17 cellular contexts compared by ENCODE assay signal in genomic region chr12:113930249-113930648, GRCh38. TPM values are rescaled to one million over a fixed set of nuclear protein-coding genes. Genes with fewer than 3 reads are reported as not detected.
DNase-seq lines count a peak whose midpoint lies in the region; ATAC-seq and TF ChIP-seq lines count a peak whose summit lies in the region.
"Had no signal": no experiment of that assay in that cellular context is flagged by ENCODE, and none has a peak within 500 bp of the region (broad histone marks: within the 10 kb centered on the region; RNA-seq: fewer than 3 reads in every experiment).

No MANE protein-coding gene starts in this region.

- WGBS in SK-N-SH (ENCODE audit: low lambda C conversion rate): no CpG with 5 or more reads among the region's 4 CpGs

- TF ChIP-seq CTCF in OCI-LY3 (IDR thresholded peaks at IDR 0.05; ENCODE audit: low read depth, low read length): no peak
- TF ChIP-seq CTCF in endothelial cell (IDR thresholded peaks at IDR 0.05; ENCODE audit: unreplicated experiment): no peak
- no peak for TF ChIP-seq CTCF in SK-N-SH (IDR thresholded peaks at IDR 0.05)

- H3K4me1 ChIP-seq in OCI-LY3 (ENCODE audit: low read length) (peaks cover 25% of the 10 kb centered on the region), SK-N-SH (ENCODE audit: control insufficient read depth in 1 of 2, insufficient read depth in 2 of 2, low read depth in 1 of 2, low read length in 1 of 2) (no peaks in the 10 kb centered on the region)
- H3K4me1 ChIP-seq: Caco-2 had no signal

- H3K4me3 ChIP-seq in OCI-LY3 (ENCODE audit: low read length) (no peak overlapping the region), SK-N-SH (ENCODE audit: low read depth in 2 of 2, low read length in 1 of 2) (no peak overlapping the region)
- H3K4me3 ChIP-seq: BLaER1 treated with 17β-estradiol and CSF1 and Interleukin-3, amounts not matched to agents 10 nM and 100 nM; GM23248 had no signal

- no peaks in the 10 kb centered on the region for H3K9me2 ChIP-seq in SK-N-SH

- H3K36me3 ChIP-seq in OCI-LY3 (replicated peaks; ENCODE audit: low read depth, low read length) (peaks cover 9% of the 10 kb centered on the region), SK-N-SH (replicated peaks in 1 of 2; ENCODE audit: control insufficient read depth in 1 of 2, insufficient read depth in 2 of 2, low read length in 1 of 2) (peaks cover 4 to 42% of the 10 kb centered on the region in 2 experiments)

- no peak overlapping the region for H3K4me2 ChIP-seq in OCI-LY3 (ENCODE audit: low read length)
- no peak overlapping the region for H3K4me2 ChIP-seq in SK-N-SH

- peak overlapping the region; percentile 17 for H3K27ac Mint-ChIP-seq in activated naive CD4-positive, alpha-beta T cell treated with anti-CD3 and anti-CD28 coated beads, Interleukin-2, amount 10 ng/mL, durations not matched to agents 7 days and 5 days
- H3K27ac Mint-ChIP-seq in activated naive CD4-positive, alpha-beta T cell treated with anti-CD3 and anti-CD28 coated beads, Interleukin-2, amount 50 U/mL, for 72 hours: peak overlapping the region in 1 of 2 donors; percentile 45
- no peak overlapping the region for H3K27ac Mint-ChIP-seq in endothelial cell (ENCODE audit: unreplicated experiment)
- H3K27ac Mint-ChIP-seq: B cell; CD4-positive, alpha-beta T cell; HFFc6 had no signal

- no peaks in the 10 kb centered on the region for H3K27me3 Mint-ChIP-seq in activated naive CD4-positive, alpha-beta T cell treated with anti-CD3 and anti-CD28 coated beads, Interleukin-2, amount 10 ng/mL, durations not matched to agents 7 days and 5 days
- H3K27me3 Mint-ChIP-seq in endothelial cell (ENCODE audit: unreplicated experiment): peaks cover 5% of the 10 kb centered on the region
- H3K27me3 Mint-ChIP-seq: B cell; CD4-positive, alpha-beta T cell had no signal

- ATAC-seq in activated naive CD4-positive, alpha-beta T cell treated with anti-CD3 and anti-CD28 coated beads, Interleukin-2, amount 50 U/mL, for 72 hours: no peak
- ATAC-seq in left lobe of liver: no peak
- ATAC-seq: HCT116 had no signal

- no peak for DNase-seq in activated naive CD4-positive, alpha-beta T cell treated with anti-CD3 and anti-CD28 coated beads, Interleukin-2, amount 10 ng/mL, durations not matched to agents 7 days and 5 days
- DNase-seq in activated naive CD4-positive, alpha-beta T cell treated with anti-CD3 and anti-CD28 coated beads, Interleukin-2, amount 50 U/mL, for 72 hours (ENCODE audit: low spot score in 2 of 2): no peak
- no peak for DNase-seq in endothelial cell (ENCODE audit: low spot score)
- DNase-seq in CD1c-positive myeloid dendritic cell (ENCODE audit: extremely low spot score): no peak
- no peak for DNase-seq in SK-N-SH
- DNase-seq in left lobe of liver (ENCODE audit: low spot score): no peak
- DNase-seq: 8988T; Caco-2; CD4-positive, alpha-beta T cell; GM23248; HFFc6; IMR-90 had no signal

- H3K4me3 Mint-ChIP-seq in activated naive CD4-positive, alpha-beta T cell treated with anti-CD3 and anti-CD28 coated beads, Interleukin-2, amount 10 ng/mL, durations not matched to agents 7 days and 5 days: no peak overlapping the region
- H3K4me3 Mint-ChIP-seq in endothelial cell (ENCODE audit: unreplicated experiment): peak overlapping the region; percentile 3
- H3K4me3 Mint-ChIP-seq: B cell; CD4-positive, alpha-beta T cell; HFFc6 had no signal

- no peaks in the 10 kb centered on the region for H3K9me3 Mint-ChIP-seq in activated naive CD4-positive, alpha-beta T cell treated with anti-CD3 and anti-CD28 coated beads, Interleukin-2, amount 10 ng/mL, durations not matched to agents 7 days and 5 days
- H3K9me3 Mint-ChIP-seq in activated naive CD4-positive, alpha-beta T cell treated with anti-CD3 and anti-CD28 coated beads, Interleukin-2, amount 50 U/mL, for 72 hours: no peaks in the 10 kb centered on the region
- no peaks in the 10 kb centered on the region for H3K9me3 Mint-ChIP-seq in endothelial cell (ENCODE audit: unreplicated experiment)
- H3K9me3 Mint-ChIP-seq: CD4-positive, alpha-beta T cell; HFFc6 had no signal

- no peaks in the 10 kb centered on the region for H3K9me3 ChIP-seq in OCI-LY3 (ENCODE audit: insufficient read depth, low read length)
- H3K9me3 ChIP-seq in SK-N-SH: no peaks in the 10 kb centered on the region
- H3K9me3 ChIP-seq: BLaER1 treated with 17β-estradiol and CSF1 and Interleukin-3, amounts not matched to agents 10 nM and 100 nM; Caco-2 had no signal

- H3K27me3 ChIP-seq in OCI-LY3 (ENCODE audit: low read depth, low read length): no peaks in the 10 kb centered on the region
- H3K27me3 ChIP-seq in SK-N-SH (ENCODE audit: insufficient read depth): no peaks in the 10 kb centered on the region
- H3K27me3 ChIP-seq: BLaER1 treated with 17β-estradiol and CSF1 and Interleukin-3, amounts not matched to agents 10 nM and 100 nM had no signal

- H4K20me1 ChIP-seq in OCI-LY3 (ENCODE audit: insufficient read depth, low read length) (no peaks in the 10 kb centered on the region), SK-N-SH (ENCODE audit: insufficient read depth) (no peaks in the 10 kb centered on the region)

- H2AFZ ChIP-seq in OCI-LY3 (ENCODE audit: low read depth, low read length) (no peak overlapping the region), SK-N-SH (ENCODE audit: low read depth) (no peak overlapping the region)
- H2AFZ ChIP-seq: GM23248 had no signal

- CTCF ChIA-PET in activated naive CD4-positive, alpha-beta T cell treated with anti-CD3 and anti-CD28 coated beads, Interleukin-2, amount 10 ng/mL, durations not matched to agents 7 days and 5 days (lab: Charles Lee): no interaction called here
- CTCF ChIA-PET in SK-N-SH (lab: Yijun Ruan, JAX): interaction anchor here (1.1 to 1.3 kb wide), 2 partner anchors 18 to 92 kb away, joined by 3 read pairs; no protein-coding TSS in a partner anchor

- H3K9ac ChIP-seq in OCI-LY3 (ENCODE audit: low read length) (no peak overlapping the region), SK-N-SH (no peak overlapping the region)
- H3K9ac ChIP-seq: BLaER1 treated with 17β-estradiol and CSF1 and Interleukin-3, amounts not matched to agents 10 nM and 100 nM; GM23248 had no signal

- TF ChIP-seq RAD21 in SK-N-SH (IDR thresholded peaks at IDR 0.05; ENCODE audit: low read length): no peak

- no peaks in the 10 kb centered on the region for H3F3A ChIP-seq in SK-N-SH (replicated peaks; ENCODE audit: insufficient read depth)

- POLR2A ChIA-PET in SK-N-SH (lab: Yijun Ruan, JAX): no interaction called here

- H3K36me3 Mint-ChIP-seq in activated naive CD4-positive, alpha-beta T cell treated with anti-CD3 and anti-CD28 coated beads, Interleukin-2, amount 10 ng/mL, durations not matched to agents 7 days and 5 days: peaks cover 22% of the 10 kb centered on the region
- H3K36me3 Mint-ChIP-seq in activated naive CD4-positive, alpha-beta T cell treated with anti-CD3 and anti-CD28 coated beads, Interleukin-2, amount 50 U/mL, for 72 hours: peaks cover 31 to 57% of the 10 kb centered on the region in 2 donors
- peaks cover 25% of the 10 kb centered on the region for H3K36me3 Mint-ChIP-seq in endothelial cell (ENCODE audit: low read depth, unreplicated experiment)

- H3K4me1 Mint-ChIP-seq in activated naive CD4-positive, alpha-beta T cell treated with anti-CD3 and anti-CD28 coated beads, Interleukin-2, amount 10 ng/mL, durations not matched to agents 7 days and 5 days: peaks cover 18% of the 10 kb centered on the region
- peaks cover 45% of the 10 kb centered on the region for H3K4me1 Mint-ChIP-seq in endothelial cell (ENCODE audit: unreplicated experiment)
- H3K4me1 Mint-ChIP-seq: B cell had no signal

- no peak for TF ChIP-seq EP300 in SK-N-SH (IDR thresholded peaks at IDR 0.05; ENCODE audit: borderline replicate concordance in 1 of 2, low read depth in 1 of 2, low read length in 1 of 2)

- H3K27ac ChIP-seq in OCI-LY3 (ENCODE audit: low read length): 0 out of 2 replicates have a peak overlapping the region, but pooled peaks have one; percentile 3
- H3K27ac ChIP-seq in SK-N-SH (ENCODE audit: low read depth in 2 of 2, low read length in 1 of 2): no peak overlapping the region
- H3K27ac ChIP-seq: BLaER1 treated with 17β-estradiol and CSF1 and Interleukin-3, amounts not matched to agents 10 nM and 100 nM; GM23248; HL-60 had no signal

- H3K79me2 ChIP-seq in OCI-LY3 (ENCODE audit: low read length) (no peaks in the 10 kb centered on the region), SK-N-SH (ENCODE audit: insufficient read depth) (no peaks in the 10 kb centered on the region)

TF ChIP-seq in SK-N-SH, 30 proteins besides CTCF, POLR2A, EP300 and RAD21 (continues in another document):
- TF ChIP-seq TAF1 (IDR thresholded peaks at IDR 0.05; ENCODE audit: borderline replicate concordance, low read depth, low read length): no peak
- no peak for TF ChIP-seq TEAD4 (IDR thresholded peaks at IDR 0.05; ENCODE audit: borderline replicate concordance, insufficient read depth)
- no peak for TF ChIP-seq SIN3A (IDR thresholded peaks at IDR 0.05; ENCODE audit: borderline replicate concordance, low read depth, low read length)
- TF ChIP-seq NRF1 (IDR thresholded peaks at IDR 0.05; ENCODE audit: low read depth, low read length): no peak
- no peak for TF ChIP-seq YY1 (IDR thresholded peaks at IDR 0.05; ENCODE audit: low read depth)
- no peak for TF ChIP-seq FOSL2 (IDR thresholded peaks at IDR 0.05; ENCODE audit: borderline replicate concordance, low read depth)
- no peak for TF ChIP-seq RCOR1 (IDR thresholded peaks at IDR 0.05; ENCODE audit: low read length)
- TF ChIP-seq GABPA (IDR thresholded peaks at IDR 0.05; ENCODE audit: low read depth): no peak
- no peak for TF ChIP-seq USF2 (IDR thresholded peaks at IDR 0.05; ENCODE audit: borderline replicate concordance, low read depth, low read length)
- TF ChIP-seq TCF12 (IDR thresholded peaks at IDR 0.05): no peak

RNA-seq across cellular contexts. Expression of gene RBM19, which starts 35.9 kb away (rescaled TPM):
- 10 to 100 TPM; 63.6 to 86.0 TPM for total RNA-seq in activated naive CD4-positive, alpha-beta T cell treated with anti-CD3 and anti-CD28 coated beads, Interleukin-2, amount 50 U/mL, for 72 hours
- total RNA-seq in endothelial cell (ENCODE audit: unreplicated experiment) (27.4 TPM), left lobe of liver (13.5 TPM)
- polyA plus RNA-seq in SK-N-SH (2012; rRNA removed): 16.6 and 20.3 TPM in 2 replicates
- 7.1 and 8.6 TPM in 2 replicates for polyA plus RNA-seq in SK-N-SH (2012; cell fraction: cytosol; rRNA removed)
- polyA plus RNA-seq in SK-N-SH (2012; cell fraction: nucleus; rRNA removed): 84.1 and 93.2 TPM in 2 replicates
